Comparison of ENCODE assay signal across 2 cellular contexts in genomic region chr16:8845699-8846298, GRCh38.
A peak's percentile ranks its signal among the peaks of the same experiment; 100 is the strongest.
TF ChIP-seq lines count a peak whose summit lies in the region.

No MANE protein-coding gene starts in this region.

TF ChIP-seq in WTC11, 78 proteins besides CTCF, POLR2A, EP300 and RAD21:
- TF ChIP-seq E2F1 (CRISPR knock-in tag; IDR thresholded peaks at IDR 0.05): no peak
- TF ChIP-seq IRF1 (CRISPR knock-in tag; IDR thresholded peaks at IDR 0.05): no peak
- no peak for TF ChIP-seq ZNF219 (CRISPR knock-in tag; IDR thresholded peaks at IDR 0.05; ENCODE audit: borderline replicate concordance)
- no peak for TF ChIP-seq ZBTB21 (CRISPR knock-in tag; IDR thresholded peaks at IDR 0.05; ENCODE audit: borderline replicate concordance)
- no peak for TF ChIP-seq ZNF317 (CRISPR knock-in tag; IDR thresholded peaks at IDR 0.05; ENCODE audit: borderline replicate concordance, low read depth)
- no peak for TF ChIP-seq ZNF138 (CRISPR knock-in tag; conservative IDR thresholded peaks at IDR 0.05)
- no peak for TF ChIP-seq ZNF671 (CRISPR knock-in tag; IDR thresholded peaks at IDR 0.05)
- TF ChIP-seq FOXP1 (CRISPR knock-in tag; IDR thresholded peaks at IDR 0.05; ENCODE audit: borderline replicate concordance): no peak
- peak; percentile 90 for TF ChIP-seq ZNF121 (CRISPR knock-in tag; IDR thresholded peaks at IDR 0.05)
TF ChIP-seq in WTC11: peak in this region for 1.

TF ChIP-seq in H1, 55 proteins besides CTCF, POLR2A, EP300 and RAD21:
- TF ChIP-seq MAFK (IDR thresholded peaks at IDR 0.05; ENCODE audit: low read depth, low read length): no peak
